Comparison of ENCODE assay signal across 28 cellular contexts in the genomic region with DNA sequence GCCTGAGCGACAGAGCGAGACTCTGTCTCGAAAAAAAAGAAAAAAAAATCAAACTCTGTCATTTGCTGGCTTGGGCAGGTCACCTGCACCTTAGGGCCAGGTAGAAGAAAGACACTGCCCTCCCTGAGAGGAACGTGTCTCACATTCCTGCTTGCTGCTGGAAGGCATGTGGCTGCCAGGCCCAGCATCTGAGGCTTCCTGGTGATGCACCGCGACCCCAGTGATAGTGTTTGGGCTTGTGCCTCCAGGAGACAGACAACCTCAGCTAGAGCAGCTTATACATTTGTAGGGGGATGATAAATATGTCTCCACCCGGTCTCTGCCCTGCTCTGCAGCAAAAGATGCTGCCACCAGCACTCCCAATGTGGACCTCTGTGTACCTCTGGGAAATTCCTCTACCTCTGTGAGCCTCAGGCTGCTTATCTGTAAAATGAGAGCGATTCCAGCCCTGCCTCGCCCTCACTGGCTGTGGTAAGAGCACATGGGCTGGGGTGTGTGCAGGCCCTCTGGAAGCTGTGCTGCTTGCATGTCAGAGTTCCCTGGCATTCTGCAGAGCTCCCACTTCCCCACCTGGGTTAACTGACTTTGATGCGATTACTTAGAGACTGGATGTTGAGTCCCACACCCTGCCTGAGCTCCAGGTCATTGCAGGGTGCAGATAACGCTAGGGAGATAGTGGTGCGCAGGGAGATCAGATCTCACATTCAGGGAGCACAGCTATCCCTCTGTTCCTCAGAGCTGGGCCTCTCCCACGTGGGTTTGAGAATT. TPM values are rescaled to one million over a fixed set of nuclear protein-coding genes. Genes with fewer than 3 reads are reported as not detected.
DNase-seq lines count a peak whose midpoint lies in the region; ATAC-seq, FAIRE-seq and TF ChIP-seq lines count a peak whose summit lies in the region.
"Had no signal": no experiment of that assay in that cellular context is flagged by ENCODE, and none has a peak within 500 bp of the region (broad histone marks: within the 10 kb centered on the region; RNA-seq: fewer than 3 reads in every experiment).

No MANE protein-coding gene starts in this region.

- no peak for TF ChIP-seq EP300 in K562 (IDR thresholded peaks at IDR 0.05; ENCODE audit: low read length)

- H3K4me2 ChIP-seq in K562 (ENCODE audit: insufficient read depth, low read length): peak overlapping the region; percentile 11; the same call in 1 of the 2 replicates

- H3K79me2 ChIP-seq in K562 (ENCODE audit: control insufficient read depth, insufficient read depth, low read length): no peaks in the 10 kb centered on the region

- TF ChIP-seq POLR2A in K562 (conservative IDR thresholded peaks at IDR 0.05): no peak

- no peak for TF ChIP-seq CTCF in Caco-2 (IDR thresholded peaks at IDR 0.05; ENCODE audit: insufficient read depth in 1 of 2, low read depth in 1 of 2, low read length in 1 of 2, severe bottlenecking in 1 of 2, unreplicated experiment in 1 of 2)
- no peak for TF ChIP-seq CTCF in K562 (IDR thresholded peaks at IDR 0.05 in 2 of 3, conservative IDR thresholded peaks at IDR 0.05 in 1 of 3; ENCODE audit: insufficient read depth in 2 of 3, low read depth in 1 of 3, low read length in 3 of 3)
- no peak for TF ChIP-seq CTCF in neural crest cell (conservative IDR thresholded peaks at IDR 0.05)

- CTCF ChIA-PET in Caco-2 (lab: Charles Lee): interaction anchor here (0.9 to 5.4 kb wide), 2 partner anchors 19 to 38 kb away, joined by 3 to 38 read pairs; a partner anchor contains a TSS
- CTCF ChIA-PET in K562 (lab: Yijun Ruan, JAX; ENCODE audit: low intra/inter-chr PET ratio): no interaction called here

- 32% methylated on average over 13 of the region's 13 CpGs for WGBS in K562 (ENCODE audit: insufficient coverage, low coverage, missing lambda C conversion rate)

- POLR2A ChIA-PET in Caco-2 (lab: Charles Lee): interaction anchor here (0.5 to 2.1 kb wide), 2 partner anchors 19 to 57 kb away, joined by 3 to 13 read pairs; a partner anchor contains a TSS
- POLR2A ChIA-PET in K562 (lab: Yijun Ruan, JAX): interaction anchor here (0.6 to 3.1 kb wide), 8 partner anchors 8 to 1534 kb away, joined by 3 to 18 read pairs (median 4); a partner anchor contains a TSS

- H3K9me1 ChIP-seq in K562 (ENCODE audit: control insufficient read depth, insufficient read depth, low read length): no peaks in the 10 kb centered on the region

- TF ChIP-seq RAD21 in K562 (CRISPR knock-in tag; conservative IDR thresholded peaks at IDR 0.05 in 1 of 2, IDR thresholded peaks at IDR 0.05 in 1 of 2): no peak

- H3K4me1 ChIP-seq in Caco-2 (peaks cover 98% of the 10 kb centered on the region), K562 (replicated peaks in 1 of 2; ENCODE audit: control insufficient read depth in 2 of 2, insufficient read depth in 2 of 2, low read length in 2 of 2) (peaks cover 27 to 35% of the 10 kb centered on the region in 2 experiments)
- H3K4me1 ChIP-seq: HAP-1, tibial artery had no signal

- H3K4me1 Mint-ChIP-seq in Caco-2 (ENCODE audit: low read depth, unreplicated experiment) (peaks cover 75% of the 10 kb centered on the region), neural crest cell (peaks cover 59% of the 10 kb centered on the region)

- H3K27me3 Mint-ChIP-seq in Caco-2 (ENCODE audit: insufficient read depth, unreplicated experiment) (no peaks in the 10 kb centered on the region), neural crest cell (ENCODE audit: low read depth) (no peaks in the 10 kb centered on the region)
- H3K27me3 Mint-ChIP-seq: activated CD4-positive, alpha-beta memory T cell treated with anti-CD3 and anti-CD28 coated beads for 36 hours; effector memory CD8-positive, alpha-beta T cell; memory B cell had no signal

- H3K27me3 ChIP-seq in Caco-2 (replicated peaks; ENCODE audit: control insufficient read depth, insufficient read depth, low read length) (no peaks in the 10 kb centered on the region), K562 (ENCODE audit: control insufficient read depth in 2 of 2, insufficient read depth in 2 of 2, low read length in 2 of 2) (no peaks in the 10 kb centered on the region)
- H3K27me3 ChIP-seq: BLaER1 treated with 17β-estradiol and CSF1 and Interleukin-3, amounts not matched to agents 10 nM and 100 nM; SJSA1; tibial artery had no signal

- no peak overlapping the region for H2AFZ ChIP-seq in K562 (ENCODE audit: low read depth, low read length)

- BruUV-seq in Caco-2 (replicated peaks; lab: Mats Ljungman, UMichigan) (no TSS peak), K562 (replicated peaks; lab: Mats Ljungman, UMichigan) (no TSS peak)

- H4K20me1 ChIP-seq in K562 (replicated peaks; ENCODE audit: control insufficient read depth, insufficient read depth, low read length): peaks cover 11% of the 10 kb centered on the region

- peak overlapping the region in 1 of 2 experiments; percentile 73; a peak in 2 of 4 replicates for H3K9ac ChIP-seq in K562 (ENCODE audit: insufficient read depth in 1 of 2, low read depth in 2 of 2, low read length in 2 of 2)
- H3K9ac ChIP-seq: BLaER1 treated with 17β-estradiol and CSF1 and Interleukin-3, amounts not matched to agents 10 nM and 100 nM had no signal

- H3K36me3 ChIP-seq in Caco-2 (ENCODE audit: control insufficient read depth, insufficient read depth, low read length) (no peaks in the 10 kb centered on the region; the same call in 1 of the 2 replicates), K562 (ENCODE audit: control insufficient read depth, insufficient read depth, low read length) (no peaks in the 10 kb centered on the region)
- H3K36me3 ChIP-seq: HAP-1, SJSA1 had no signal

- peak; percentile 42 for FAIRE-seq in K562 (lab: Jason Lieb, UNC)
- FAIRE-seq: astrocyte, G401.6 had no signal

- no peaks in the 10 kb centered on the region for H3K9me3 ChIP-seq in Caco-2
- no peaks in the 10 kb centered on the region for H3K9me3 ChIP-seq in K562 (replicated peaks; ENCODE audit: control insufficient read depth, insufficient read depth, low read depth, low read length)
- H3K9me3 ChIP-seq: BLaER1 treated with 17β-estradiol and CSF1 and Interleukin-3, amounts not matched to agents 10 nM and 100 nM; HAP-1; SJSA1; tibial artery had no signal

- ATAC-seq in K562 (peak; percentile 76), GM18868 (IDR thresholded peaks at IDR 0.05; ENCODE audit: unreplicated experiment) (no peak)
- ATAC-seq: activated T-cell treated with anti-CD3 and anti-CD28 coated beads, Interleukin-2, amount 50 U/mL, for 72 hours; effector memory CD8-positive, alpha-beta T cell; right cardiac atrium had no signal

- intact Hi-C loops in Caco-2 (cut with micrococcal nuclease; ENCODE audit: unreplicated experiment) (no loop called here), K562 (cut with micrococcal nuclease) (no loop called here)

- DNase-seq in Caco-2 (peak; percentile 62 to 87), HT-29 (ENCODE audit: low spot score) (peak; percentile 31), K562 (ENCODE audit: extremely low read depth in 1 of 4, low spot score in 3 of 4) (peak; percentile 43 to 60 (median 54)), neural crest cell (ENCODE audit: low read depth, low spot score) (no peak), T-helper 9 cell (no peak), kidney glomerular epithelial cell (lab: John Stamatoyannopoulos, UW) (no peak), ureter (ENCODE audit: low spot score) (no peak)
- DNase-seq: activated CD4-positive, alpha-beta memory T cell treated with anti-CD3 and anti-CD28 coated beads for 36 hours; activated CD4-positive, CD25-positive, alpha-beta regulatory T cell treated with anti-CD3 and anti-CD28 coated beads, Interleukin-2, amount 50 U/mL, for 72 hours; activated T-cell treated with anti-CD3 and anti-CD28 coated beads, Interleukin-2, amount 50 U/mL, for 72 hours; central memory CD4-positive, alpha-beta T cell; cortex of kidney; effector memory CD8-positive, alpha-beta T cell; Karpas-422; NCI-H2081 treated with DMSO at 0.1 percent for 48 hours; NCI-H446; NCI-H774; stimulated activated CD8-positive, alpha-beta memory T cell treated with anti-CD3 and anti-CD28 coated beads, Interleukin-4, amount 100 ng/mL, for 48 hours; tibial artery had no signal

- H3K27ac Mint-ChIP-seq in Caco-2 (ENCODE audit: unreplicated experiment): peak overlapping the region; percentile 93
- peak overlapping the region; percentile 35 for H3K27ac Mint-ChIP-seq in neural crest cell (ENCODE audit: unreplicated experiment)
- H3K27ac Mint-ChIP-seq: activated CD4-positive, alpha-beta memory T cell treated with anti-CD3 and anti-CD28 coated beads for 36 hours; activated T-cell treated with anti-CD3 and anti-CD28 coated beads, Interleukin-2, amount 50 U/mL, for 72 hours; effector memory CD8-positive, alpha-beta T cell; memory B cell had no signal

- H3K36me3 Mint-ChIP-seq in Caco-2 (ENCODE audit: insufficient read depth, unreplicated experiment) (peaks cover 20% of the 10 kb centered on the region), neural crest cell (ENCODE audit: low read depth) (no peaks in the 10 kb centered on the region)
- H3K36me3 Mint-ChIP-seq: activated CD4-positive, alpha-beta memory T cell treated with anti-CD3 and anti-CD28 coated beads for 36 hours had no signal

- H3K4me3 ChIP-seq in Caco-2 (ENCODE audit: low read depth, low read length): no peak overlapping the region
- H3K4me3 ChIP-seq in K562: no peak overlapping the region
- H3K4me3 ChIP-seq: BLaER1 treated with 17β-estradiol and CSF1 and Interleukin-3, amounts not matched to agents 10 nM and 100 nM; HAP-1; SJSA1; tibial artery had no signal

- no peaks in the 10 kb centered on the region for H3K9me3 Mint-ChIP-seq in Caco-2 (ENCODE audit: unreplicated experiment)
- no peaks in the 10 kb centered on the region for H3K9me3 Mint-ChIP-seq in neural crest cell
- H3K9me3 Mint-ChIP-seq: activated CD4-positive, alpha-beta memory T cell treated with anti-CD3 and anti-CD28 coated beads for 36 hours; activated T-cell treated with anti-CD3 and anti-CD28 coated beads, Interleukin-2, amount 50 U/mL, for 72 hours; effector memory CD8-positive, alpha-beta T cell; memory B cell had no signal

- no peak overlapping the region for H3K27ac ChIP-seq in K562 (ENCODE audit: extremely low read depth, low read depth, low read length)
- H3K27ac ChIP-seq: BLaER1 treated with 17β-estradiol and CSF1 and Interleukin-3, amounts not matched to agents 10 nM and 100 nM; SJSA1; tibial artery had no signal

- in situ Hi-C loops in K562 (cut with MboI): no loop called here

- H3K4me3 Mint-ChIP-seq in Caco-2 (ENCODE audit: unreplicated experiment) (no peak overlapping the region), neural crest cell (no peak overlapping the region)
- H3K4me3 Mint-ChIP-seq: activated CD4-positive, alpha-beta memory T cell treated with anti-CD3 and anti-CD28 coated beads for 36 hours; activated T-cell treated with anti-CD3 and anti-CD28 coated beads, Interleukin-2, amount 50 U/mL, for 72 hours; effector memory CD8-positive, alpha-beta T cell; memory B cell had no signal

RNA-seq across cellular contexts. Expression of a gene that starts 19.9 kb away (rescaled TPM):
- total RNA-seq in Caco-2 (2022): 18.3 and 20.7 TPM in 2 replicates
- 4.1 and 4.4 TPM in 2 replicates for total RNA-seq in HT-29 (2014; rRNA removed; shearing (Covaris generic))
- total RNA-seq in K562 (2011; cell fraction: chromatin; rRNA removed; ENCODE audit: low replicate concordance): 5.7 and 14.0 TPM in 2 replicates
- total RNA-seq in K562 (2011; cell fraction: nucleolus; rRNA removed): 13.4 and 15.0 TPM in 2 replicates
- 11.0 and 15.7 TPM in 2 replicates for total RNA-seq in K562 (2011; cell fraction: nucleoplasm; rRNA removed)
- total RNA-seq in K562 (2014; rRNA removed): 2.1 and 4.5 TPM in 2 replicates
- total RNA-seq in K562 (2014; rRNA removed; fragmentation: Illumina TruSeq; extraction: Trizol): 2.8 TPM in 2 replicates
- 3.2 and 3.6 TPM in 2 replicates for total RNA-seq in K562 (2015; rRNA removed; fragmentation: Illumina TruSeq; extraction: Trizol)
- 8.2 and 8.5 TPM in 2 replicates for total RNA-seq in K562 (2021)
- 4.1 and 7.1 TPM in 2 replicates for polyA plus RNA-seq in K562 (2011; rRNA removed)
- 7.9 and 15.0 TPM in 2 replicates for polyA plus RNA-seq in K562 (2011; cell fraction: cytosol; rRNA removed)
- 5.0 and 7.3 TPM in 2 replicates for polyA plus RNA-seq in K562 (2011; cell fraction: nucleus; rRNA removed)
- polyA plus RNA-seq in K562 (2012): 8.2 and 10.4 TPM in 2 replicates
- 10.5 and 10.7 TPM in 2 replicates for polyA plus RNA-seq in K562 (2014; fragmentation: Illumina TruSeq; extraction: Trizol)
- 10 to 100 TPM in 1 of 2 experiments, 1 to 10 TPM in 1; 6.3 to 10.3 TPM for polyA plus RNA-seq in K562 (2014; fragmentation: Nextera tagmentation; extraction: Ambion mirVana)
- 4.5 and 4.6 TPM in 2 replicates for polyA plus RNA-seq in K562 (2014; rRNA removed)
- 5.9 and 6.1 TPM in 2 replicates for polyA minus RNA-seq in K562 (2011; rRNA and poly(A)+ RNA removed)
- 6.7 and 9.5 TPM in 2 replicates for polyA minus RNA-seq in K562 (2011; cell fraction: cytosol; rRNA and poly(A)+ RNA removed)
- polyA minus RNA-seq in K562 (2011; cell fraction: nucleus; rRNA and poly(A)+ RNA removed): 5.0 and 5.7 TPM in 2 replicates
- 5.3 and 6.0 TPM in 2 replicates for total RNA-seq in neural crest cell
- 22.4 TPM for total RNA-seq in ureter

RNA-seq across cellular contexts. Expression of a gene that starts 57.8 kb away (rescaled TPM):
- total RNA-seq in Caco-2 (2022) (0.34 and 1.0 TPM in 2 replicates), K562 (2014; rRNA removed) (0.29 and 0.45 TPM in 2 replicates), K562 (2014; rRNA removed; fragmentation: Illumina TruSeq; extraction: Trizol) (0.41 and 0.47 TPM in 2 replicates), K562 (2015; rRNA removed; fragmentation: Illumina TruSeq; extraction: Trizol) (0.18 and 0.34 TPM in 2 replicates), K562 (2021) (0.47 and 0.53 TPM in 2 replicates), neural crest cell (2.0 and 2.6 TPM in 2 replicates), ureter (79.3 TPM)
- 0.05 and 0.63 TPM in 2 replicates for total RNA-seq in HT-29 (2014; rRNA removed; shearing (Covaris generic))
- total RNA-seq in K562 (2011; cell fraction: chromatin; rRNA removed; ENCODE audit: low replicate concordance): 0.32 and 1.6 TPM in 2 replicates
- total RNA-seq in K562 (2011; cell fraction: nucleolus; rRNA removed): 0.50 and 0.66 TPM in 2 replicates
- 0.22 and 0.84 TPM in 2 replicates for total RNA-seq in K562 (2011; cell fraction: nucleoplasm; rRNA removed)
- polyA plus RNA-seq in K562 (2011; rRNA removed) (0.15 and 0.71 TPM in 2 replicates), K562 (2014; fragmentation: Illumina TruSeq; extraction: Trizol) (0.24 and 0.61 TPM in 2 replicates), K562 (2014; fragmentation: Nextera tagmentation; extraction: Ambion mirVana) (under 1 TPM; 0.34 to 0.36 TPM), K562 (2014; rRNA removed) (0.43 and 1.2 TPM in 2 replicates)
- polyA plus RNA-seq in K562 (2011; cell fraction: cytosol; rRNA removed): 0.12 and 1.1 TPM in 2 replicates
- 0.67 and 3.2 TPM in 2 replicates for polyA plus RNA-seq in K562 (2011; cell fraction: nucleus; rRNA removed)
- polyA plus RNA-seq in K562 (2012): 0.42 and 0.94 TPM in 2 replicates
- 0.42 TPM in 1 of 2 replicates, not detected in the other for polyA minus RNA-seq in K562 (2011; rRNA and poly(A)+ RNA removed)
- 0.95 TPM in 1 of 2 replicates, not detected in the other for polyA minus RNA-seq in K562 (2011; cell fraction: cytosol; rRNA and poly(A)+ RNA removed)
- 0.44 and 0.54 TPM in 2 replicates for polyA minus RNA-seq in K562 (2011; cell fraction: nucleus; rRNA and poly(A)+ RNA removed)
- total RNA-seq: astrocyte, RPMI7951 had no signal

Comparison
In these comparisons a context has a peak if more than half of its experiments do, and no peak if none do; other contexts are left out.
1. DNase-seq: peak in Caco-2 (2 of 2), HT-29 (single experiment) and K562 (4 of 4); none in neural crest cell (single experiment), T-helper 9 cell (single experiment), kidney glomerular epithelial cell (single experiment) and ureter (single experiment).
2. RNA of a gene that starts 57.8 kb away (total RNA-seq): 79.3 TPM in ureter (single experiment); 2.0 to 2.6 TPM in neural crest cell, 0.18 to 1.6 TPM in K562, 0.34 to 1.0 TPM in Caco-2 and 0.05 to 0.63 TPM in HT-29; every median in the first group is over 10 times any median in the second.